In the genomic region with DNA sequence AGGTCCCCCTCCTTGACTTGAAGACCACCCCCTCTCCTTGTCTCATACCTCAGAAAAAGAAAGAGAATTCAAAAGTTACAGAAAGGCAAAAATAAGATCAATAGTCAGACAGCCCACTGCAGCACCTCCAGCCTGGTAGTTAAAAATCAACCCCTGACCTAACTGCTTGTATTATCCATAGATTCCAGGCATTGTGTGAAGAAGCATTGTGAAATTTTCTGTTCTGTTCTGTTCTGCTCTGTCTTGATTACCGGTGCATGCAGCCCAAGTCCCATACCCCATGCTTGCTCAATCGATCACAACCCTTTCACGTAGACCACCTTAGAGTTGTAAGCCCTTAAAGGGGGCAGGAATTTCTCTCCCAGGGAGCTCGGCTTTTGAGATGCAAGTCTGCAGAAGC, we compare ENCODE assay signal across 1 cellular context.
TF ChIP-seq lines count a peak whose summit lies in the region.

No MANE protein-coding gene starts in this region.

TF ChIP-seq in HepG2, 621 proteins besides CTCF, POLR2A, EP300 and RAD21 (continued from another document):
- TF ChIP-seq SOX6 (IDR thresholded peaks at IDR 0.05) (no peak), SOX6 (CRISPR knock-in tag; IDR thresholded peaks at IDR 0.05) (peak; percentile 31; the same call in 1 of the 2 replicates)
